In genomic region chr7:22137466-22137865, GRCh38 we compare ENCODE assay signal across 21 cellular contexts.
DNase-seq lines count a peak whose midpoint lies in the region; ATAC-seq, FAIRE-seq and TF ChIP-seq lines count a peak whose summit lies in the region.
"Had no signal": no experiment of that assay in that cellular context is flagged by ENCODE, and none has a peak within 500 bp of the region (broad histone marks: within the 10 kb centered on the region; RNA-seq: fewer than 3 reads in every experiment).

No MANE protein-coding gene starts in this region.

- H3K27me3 Mint-ChIP-seq in HFFc6 (ENCODE audit: insufficient read depth) = peaks cover 2% of the 10 kb centered on the region

- H3K4me1 ChIP-seq in kidney (ENCODE audit: control insufficient read depth in 1 of 2, insufficient read depth in 1 of 2, low read depth in 1 of 2, low read length in 2 of 2) = peaks cover 0 to 2% of the 10 kb centered on the region in 2 donors
- H3K4me1 ChIP-seq: heart left ventricle had no signal

- H3K27ac Mint-ChIP-seq in HFFc6 = peak overlapping the region; percentile 62
- H3K27ac Mint-ChIP-seq: T-helper 1 cell treated with Interleukin-12 subunit alpha and Interleukin-12 subunit beta and Interleukin-4 antibody, amounts not matched to agents 30 μg/mL and 1 μg/mL, for 36 hours had no signal

- no peak overlapping the region for H3K9ac ChIP-seq in kidney (ENCODE audit: low read length in 2 of 2)

- peaks cover 67% of the 10 kb centered on the region for H3K4me1 Mint-ChIP-seq in HFFc6 (ENCODE audit: low read depth)

- DNase-seq in HFFc6 (peak; percentile 57), astrocyte of the hippocampus (ENCODE audit: low read depth, low spot score) (peak; percentile 55), iris pigment epithelial cell (ENCODE audit: low read depth) (peak; percentile 27), urothelium cell line (ENCODE audit: low spot score) (peak; percentile 14), kidney (no peak)
- DNase-seq: C1 segment of cervical spinal cord; cortex of kidney; DMS153; heart left ventricle; islet precursor cell; Karpas-422; NCI-H146; stimulated activated CD4-positive, alpha-beta T cell treated with anti-CD3 and anti-CD28 coated beads, Interleukin-4, amount 100 ng/mL, for 1 hour; stimulated activated CD8-positive, alpha-beta memory T cell treated with anti-CD3 and anti-CD28 coated beads, Interleukin-4, amount 100 ng/mL, for 48 hours had no signal

- TF ChIP-seq CTCF in HFFc6 (IDR thresholded peaks at IDR 0.05) = no peak
- TF ChIP-seq CTCF in kidney (IDR thresholded peaks at IDR 0.05; ENCODE audit: borderline replicate concordance, extremely low read depth, insufficient read depth) = no peak

- peaks cover 5% of the 10 kb centered on the region; the same call in 1 of the 2 replicates for H3K36me3 Mint-ChIP-seq in HFFc6 (ENCODE audit: low read depth)

- no peak overlapping the region for H3K4me3 ChIP-seq in kidney (ENCODE audit: low read length in 2 of 2)
- H3K4me3 ChIP-seq: heart left ventricle had no signal

- no peaks in the 10 kb centered on the region for H3K9me3 Mint-ChIP-seq in HFFc6
- H3K9me3 Mint-ChIP-seq: mesothelial cell of epicardium; T-helper 1 cell treated with Interleukin-12 subunit alpha and Interleukin-12 subunit beta and Interleukin-4 antibody, amounts not matched to agents 30 μg/mL and 1 μg/mL, for 36 hours; WTC11 had no signal

- no peaks in the 10 kb centered on the region for H3K9me3 ChIP-seq in kidney (ENCODE audit: control insufficient read depth in 1 of 2, low read length in 2 of 2)
- H3K9me3 ChIP-seq: heart left ventricle had no signal

- peaks cover 3 to 10% of the 10 kb centered on the region in 2 donors for H3K36me3 ChIP-seq in kidney (ENCODE audit: control insufficient read depth in 1 of 2, insufficient read depth in 2 of 2, low read length in 2 of 2)

- H3K27ac ChIP-seq in kidney (ENCODE audit: low read depth in 2 of 2, low read length in 2 of 2) = no peak overlapping the region
- H3K27ac ChIP-seq: heart left ventricle, HL-60 had no signal

- H3K4me3 Mint-ChIP-seq in HFFc6 = peak overlapping the region; percentile 60
- H3K4me3 Mint-ChIP-seq: mesothelial cell of epicardium; T-helper 1 cell treated with Interleukin-12 subunit alpha and Interleukin-12 subunit beta and Interleukin-4 antibody, amounts not matched to agents 30 μg/mL and 1 μg/mL, for 36 hours; WTC11 had no signal

- no peak for FAIRE-seq in urothelium cell line (lab: Jason Lieb, UNC)
- no peak for FAIRE-seq in kidney (lab: Jason Lieb, UNC)

- intact Hi-C loops in kidney (cut with DNase I) = no loop called here

- ATAC-seq in HG03175 (IDR thresholded peaks at IDR 0.05; ENCODE audit: unreplicated experiment) (no peak), HG03108 (IDR thresholded peaks at IDR 0.05; ENCODE audit: unreplicated experiment) (no peak)
- ATAC-seq: heart left ventricle, sciatic nerve, WTC11 had no signal
